Comparison of ENCODE assay signal across 18 cellular contexts in genomic region chr17:18280239-18280638, GRCh38. TPM values are rescaled to one million over a fixed set of nuclear protein-coding genes. Genes with fewer than 3 reads are reported as not detected.
A peak's percentile ranks its signal among the peaks of the same experiment; 100 is the strongest.
DNase-seq lines count a peak whose midpoint lies in the region; ATAC-seq and TF ChIP-seq lines count a peak whose summit lies in the region.
"Had no signal": no experiment of that assay in that cellular context is flagged by ENCODE, and none has a peak within 500 bp of the region (broad histone marks: within the 10 kb centered on the region; RNA-seq: fewer than 3 reads in every experiment).

No MANE protein-coding gene starts in this region.

- intact Hi-C loops in left ventricle myocardium superior (cut with micrococcal nuclease), result no loop called here
- intact Hi-C loops in heart right ventricle (cut with DNase I), result no loop called here

- DNase-seq in left ventricle myocardium superior (no peak), heart right ventricle (no peak), hepatocyte (ENCODE audit: low spot score) (no peak), substantia nigra (lab: John Stamatoyannopoulos, UW) (no peak), NCI-H1694 treated with DMSO at 0.1 percent for 48 hours (lab: John Stamatoyannopoulos, UW) (no peak), OCI-M2 (lab: John Stamatoyannopoulos, UW; ENCODE audit: unreplicated experiment) (no peak)
- DNase-seq: MG63; NCI-H1417 treated with DMSO at 0.1 percent for 48 hours; NCI-H1930; NCI-H226; NCI-H510A treated with DMSO at 0.1 percent for 48 hours; NCI-H774; NK-92 treated with Interleukin-12 subunit alpha and Interleukin-12 subunit beta, amount 100 ng/mL, for 24 hours had no signal

- H3K79me2 ChIP-seq in hepatocyte, result no peaks in the 10 kb centered on the region

- H3K27ac ChIP-seq in heart right ventricle (no peak overlapping the region), hepatocyte (peak overlapping the region; percentile 12), substantia nigra (ENCODE audit: low read depth, low read length, poor library complexity, severe bottlenecking) (peak overlapping the region; percentile 10)
- H3K27ac ChIP-seq: C4-2B, SJSA1 had no signal

- H3K9me3 ChIP-seq in heart right ventricle, result no peaks in the 10 kb centered on the region
- H3K9me3 ChIP-seq in hepatocyte (ENCODE audit: low read depth), result no peaks in the 10 kb centered on the region
- H3K9me3 ChIP-seq: MG63, SJSA1 had no signal

- H2AFZ ChIP-seq in hepatocyte, result no peak overlapping the region

- peak; percentile 11 for ATAC-seq in left ventricle myocardium superior
- ATAC-seq in heart right ventricle, result no peak
- no peak for ATAC-seq in HG02884 (IDR thresholded peaks at IDR 0.05; ENCODE audit: unreplicated experiment)
- ATAC-seq: K562, Panc1 had no signal

- TF ChIP-seq CTCF in heart right ventricle (IDR thresholded peaks at IDR 0.05), result no peak
- TF ChIP-seq CTCF in hepatocyte (IDR thresholded peaks at IDR 0.05; ENCODE audit: poor library complexity), result no peak

- H3K27me3 ChIP-seq in heart right ventricle (no peaks in the 10 kb centered on the region), hepatocyte (no peaks in the 10 kb centered on the region)
- H3K27me3 ChIP-seq: MG63, SJSA1 had no signal

- H3K36me3 ChIP-seq in heart right ventricle (peaks cover 5 to 100% (median 65%) of the 10 kb centered on the region in 9 donors), hepatocyte (replicated peaks; ENCODE audit: insufficient read depth, low read depth) (no peaks in the 10 kb centered on the region)

- WGBS in heart right ventricle, 2 donors, result 64 to 92% methylated on average over 4 of the region's 4 CpGs
- 98% methylated on average over 4 of the region's 4 CpGs for WGBS in hepatocyte (ENCODE audit: low lambda C conversion rate, missing lambda C conversion rate)

- H3K4me3 ChIP-seq in heart right ventricle (no peak overlapping the region), hepatocyte (no peak overlapping the region)
- H3K4me3 ChIP-seq: K562, MG63, SJSA1 had no signal

- no peaks in the 10 kb centered on the region for H4K20me1 ChIP-seq in hepatocyte (ENCODE audit: insufficient read depth, poor library complexity, severe bottlenecking)

- H3K4me1 ChIP-seq in heart right ventricle (peaks cover 0 to 11% (median 0%) of the 10 kb centered on the region in 9 donors), hepatocyte (ENCODE audit: insufficient read depth) (no peaks in the 10 kb centered on the region)
- H3K4me1 ChIP-seq: SJSA1 had no signal

- H3K4me2 ChIP-seq in hepatocyte, result no peak overlapping the region

- H3K9me2 ChIP-seq in hepatocyte (replicated peaks; ENCODE audit: insufficient read depth), result no peaks in the 10 kb centered on the region

RNA-seq across cellular contexts. Expression of gene MIEF2, which starts 19.8 kb away (rescaled TPM):
- total RNA-seq in left ventricle myocardium superior, result 32.2 TPM
- total RNA-seq in heart right ventricle, result 10 to 100 TPM; 23.9 to 43.4 (median 33.5) TPM
- 10 to 100 TPM; 18.9 to 20.6 TPM for polyA plus RNA-seq in heart right ventricle
- 29.3 and 30.7 TPM in 2 replicates for total RNA-seq in hepatocyte
- 20.5 and 21.0 TPM in 2 replicates for polyA plus RNA-seq in hepatocyte

RNA-seq across cellular contexts. Expression of gene FLII, which starts 21.7 kb away (rescaled TPM):
- 292 TPM for total RNA-seq in left ventricle myocardium superior
- 100 to 1,000 TPM; 207 to 356 (median 281) TPM for total RNA-seq in heart right ventricle
- 100 to 1,000 TPM; 366 to 469 TPM for polyA plus RNA-seq in heart right ventricle
- total RNA-seq in hepatocyte, result 110 and 142 TPM in 2 replicates
- 188 and 210 TPM in 2 replicates for polyA plus RNA-seq in hepatocyte

RNA-seq across cellular contexts. Expression of gene TOP3A, which starts 34.6 kb away (rescaled TPM):
- total RNA-seq in left ventricle myocardium superior (10.3 TPM), heart right ventricle (10 to 100 TPM in 9 of 10 donors, 1 to 10 TPM in 1; 8.2 to 15.6 (median 13.2) TPM), hepatocyte (24.3 and 28.2 TPM in 2 replicates)
- polyA plus RNA-seq in heart right ventricle (10 to 100 TPM in 1 of 2 donors, 1 to 10 TPM in 1; 8.5 to 10.8 TPM), hepatocyte (15.5 and 22.5 TPM in 2 replicates)

RNA-seq across cellular contexts. Expression of gene SMCR8, which starts 34.9 kb away (rescaled TPM):
- total RNA-seq in left ventricle myocardium superior (13.1 TPM), heart right ventricle (10 to 100 TPM in 9 of 10 donors, 1 to 10 TPM in 1; 9.5 to 15.7 (median 12.0) TPM), hepatocyte (13.8 and 17.7 TPM in 2 replicates)
- polyA plus RNA-seq in heart right ventricle (1 to 10 TPM; 2.1 to 2.4 TPM), hepatocyte (3.8 TPM in 2 replicates)

RNA-seq across cellular contexts. Expression of gene LLGL1, which starts 54.8 kb away (rescaled TPM):
- total RNA-seq in left ventricle myocardium superior, result 9.0 TPM
- total RNA-seq in heart right ventricle, result 10 to 100 TPM in 1 of 10 donors, 1 to 10 TPM in 9; 7.2 to 12.4 (median 9.1) TPM
- polyA plus RNA-seq in heart right ventricle, result 1 to 10 TPM; 5.8 to 5.9 TPM
- total RNA-seq in hepatocyte, result 46.0 and 51.9 TPM in 2 replicates
- polyA plus RNA-seq in hepatocyte, result 5.4 and 7.1 TPM in 2 replicates

Comparison
In these comparisons a context has a peak if more than half of its experiments do, and no peak if none do; other contexts are left out.
1. H3K27ac ChIP-seq: peak in hepatocyte (single experiment) and substantia nigra (single experiment); none in heart right ventricle (0 of 10).